ENCODE assay signal across 12 cellular contexts in genomic region chr1:207882692-207883091, GRCh38. TPM values are rescaled to one million over a fixed set of nuclear protein-coding genes. Genes with fewer than 3 reads are reported as not detected.
A peak's percentile ranks its signal among the peaks of the same experiment; 100 is the strongest.
DNase-seq lines count a peak whose midpoint lies in the region; ATAC-seq and TF ChIP-seq lines count a peak whose summit lies in the region.
"Had no signal": no experiment of that assay in that cellular context is flagged by ENCODE, and none has a peak within 500 bp of the region (broad histone marks: within the 10 kb centered on the region; RNA-seq: fewer than 3 reads in every experiment).

No MANE protein-coding gene starts in this region.

- peaks cover 34 to 52% (median 48%) of the 10 kb centered on the region in 10 experiments for H3K4me1 ChIP-seq in BLaER1 treated with 17β-estradiol and CSF1 and Interleukin-3, amounts not matched to agents 10 nM and 100 nM
- no peaks in the 10 kb centered on the region for H3K4me1 ChIP-seq in neural progenitor cell

- H3K27me3 Mint-ChIP-seq in effector memory CD8-positive, alpha-beta T cell, result peaks cover 0 to 13% of the 10 kb centered on the region in 2 donors
- peaks cover 7% of the 10 kb centered on the region for H3K27me3 Mint-ChIP-seq in neural progenitor cell (ENCODE audit: insufficient read depth, low read depth)

- H3K36me3 Mint-ChIP-seq in effector memory CD8-positive, alpha-beta T cell (ENCODE audit: insufficient read depth), result peaks cover 3% of the 10 kb centered on the region
- H3K36me3 Mint-ChIP-seq in neural progenitor cell, result no peaks in the 10 kb centered on the region

- H3K4me3 Mint-ChIP-seq in effector memory CD8-positive, alpha-beta T cell, result peak overlapping the region; percentile 71 to 87
- no peak overlapping the region for H3K4me3 Mint-ChIP-seq in neural progenitor cell

- ATAC-seq in GM19372 (IDR thresholded peaks at IDR 0.05; ENCODE audit: low read depth, unreplicated experiment), result peak; percentile 21
- ATAC-seq in effector memory CD8-positive, alpha-beta T cell (replicated peaks), result no peak

- no peak overlapping the region for H3K9ac ChIP-seq in BLaER1 treated with 17β-estradiol and CSF1 and Interleukin-3, amounts not matched to agents 10 nM and 100 nM
- no peak overlapping the region for H3K9ac ChIP-seq in neural progenitor cell
- H3K9ac ChIP-seq: SK-N-SH had no signal

- peak overlapping the region in 10 of 11 experiments; percentile 38 to 72 (median 62); a peak in 18 of 22 replicates for H3K4me2 ChIP-seq in BLaER1 treated with 17β-estradiol and CSF1 and Interleukin-3, amounts not matched to agents 10 nM and 100 nM
- H3K4me2 ChIP-seq in neural progenitor cell, result no peak overlapping the region
- H3K4me2 ChIP-seq: SK-N-SH had no signal

- H3F3A ChIP-seq in neural progenitor cell (ENCODE audit: low read depth), result no peaks in the 10 kb centered on the region

- no peak overlapping the region for H3K4me3 ChIP-seq in BLaER1 treated with 17β-estradiol and CSF1 and Interleukin-3, amounts not matched to agents 10 nM and 100 nM
- no peak overlapping the region for H3K4me3 ChIP-seq in neural progenitor cell

- no peak for DNase-seq in effector memory CD8-positive, alpha-beta T cell
- DNase-seq in stimulated activated CD4-positive, alpha-beta T cell treated with anti-CD3 and anti-CD28 coated beads, Interleukin-2, amount 100 ng/mL, for 24 hours, result no peak
- DNase-seq in COLO668 (lab: John Stamatoyannopoulos, UW; ENCODE audit: unreplicated experiment), result no peak
- no peak for DNase-seq in A172 (ENCODE audit: low spot score)
- DNase-seq in neural progenitor cell (ENCODE audit: low spot score), result no peak
- DNase-seq: activated CD4-positive, alpha-beta T cell treated with anti-CD3 and anti-CD28 coated beads, Interleukin-2, amount 50 U/mL, for 48 hours; hippocampal formation; SK-N-SH had no signal

- no peak overlapping the region for H2AFZ ChIP-seq in neural progenitor cell (replicated peaks)

- H4K20me1 ChIP-seq in BLaER1 treated with 17β-estradiol and CSF1 and Interleukin-3, amounts not matched to agents 10 nM and 100 nM, result no peaks in the 10 kb centered on the region
- no peaks in the 10 kb centered on the region for H4K20me1 ChIP-seq in neural progenitor cell (ENCODE audit: low read depth)

- H3K27ac ChIP-seq in BLaER1 treated with 17β-estradiol and CSF1 and Interleukin-3, amounts not matched to agents 10 nM and 100 nM, result no peak overlapping the region
- H3K27ac ChIP-seq in KOPT-K1 (ENCODE audit: low read depth, low read length, poor library complexity, severe bottlenecking), result peak overlapping the region; percentile 83
- H3K27ac ChIP-seq in neural progenitor cell, result no peak overlapping the region
- H3K27ac ChIP-seq: C4-2B had no signal

- no peaks in the 10 kb centered on the region for H3K36me3 ChIP-seq in BLaER1 treated with 17β-estradiol and CSF1 and Interleukin-3, amounts not matched to agents 10 nM and 100 nM
- H3K36me3 ChIP-seq in KOPT-K1 (ENCODE audit: insufficient read depth, low read length), result no peaks in the 10 kb centered on the region
- no peaks in the 10 kb centered on the region for H3K36me3 ChIP-seq in neural progenitor cell

- H3K27ac Mint-ChIP-seq in effector memory CD8-positive, alpha-beta T cell, result peak overlapping the region; percentile 89 to 100
- no peak overlapping the region for H3K27ac Mint-ChIP-seq in neural progenitor cell

- H3K27me3 ChIP-seq in BLaER1 treated with 17β-estradiol and CSF1 and Interleukin-3, amounts not matched to agents 10 nM and 100 nM, result peaks cover 0 to 10% (median 0%) of the 10 kb centered on the region in 11 experiments; a peak in 6 of 22 replicates
- H3K27me3 ChIP-seq in neural progenitor cell, result peaks cover 4% of the 10 kb centered on the region

- no peaks in the 10 kb centered on the region for H3K9me3 ChIP-seq in BLaER1 treated with 17β-estradiol and CSF1 and Interleukin-3, amounts not matched to agents 10 nM and 100 nM (replicated peaks in 1 of 11)
- H3K9me3 ChIP-seq in KOPT-K1 (ENCODE audit: insufficient read depth, low read length, poor library complexity, severe bottlenecking) (no peaks in the 10 kb centered on the region), neural progenitor cell (ENCODE audit: low read depth) (no peaks in the 10 kb centered on the region)
- H3K9me3 ChIP-seq: SK-N-SH had no signal

- peaks cover 30 to 32% of the 10 kb centered on the region in 2 donors for H3K4me1 Mint-ChIP-seq in effector memory CD8-positive, alpha-beta T cell (ENCODE audit: low read depth in 2 of 2)
- H3K4me1 Mint-ChIP-seq in neural progenitor cell, result no peaks in the 10 kb centered on the region

- H3K79me2 ChIP-seq in neural progenitor cell (ENCODE audit: low read depth), result no peaks in the 10 kb centered on the region

- no peaks in the 10 kb centered on the region for H3K9me3 Mint-ChIP-seq in effector memory CD8-positive, alpha-beta T cell
- no peaks in the 10 kb centered on the region for H3K9me3 Mint-ChIP-seq in neural progenitor cell

- TF ChIP-seq CTCF in neural progenitor cell (IDR thresholded peaks at IDR 0.05), result no peak

RNA-seq across cellular contexts. Expression of gene CD34, which starts 28.2 kb away (rescaled TPM):
- total RNA-seq in A172 (2014; rRNA removed; shearing (Covaris generic)), result 0.22 and 0.76 TPM in 2 replicates
- 0.12 and 0.43 TPM in 2 replicates for total RNA-seq in neural progenitor cell (ENCODE audit: low replicate concordance)
